Comparison of ENCODE assay signal across 1 cellular context in genomic region chr2:2791031-2791430, GRCh38.
TF ChIP-seq lines count a peak whose summit lies in the region.

No MANE protein-coding gene starts in this region.

TF ChIP-seq in H1, 55 proteins besides CTCF, POLR2A, EP300 and RAD21 (continued from another document):
- TF ChIP-seq JUND (IDR thresholded peaks at IDR 0.05; ENCODE audit: low read length) (no peak), CHD1 (IDR thresholded peaks at IDR 0.05; ENCODE audit: low read depth, low read length) (no peak), SUZ12 (IDR thresholded peaks at IDR 0.05; ENCODE audit: low read length) (no peak), SP2 (IDR thresholded peaks at IDR 0.05; ENCODE audit: low read length) (no peak), SIN3A (conservative IDR thresholded peaks at IDR 0.05 in 1 of 2, IDR thresholded peaks at IDR 0.05 in 1 of 2; ENCODE audit: low read depth in 1 of 2, low read length in 2 of 2) (no peak), ZNF274 (IDR thresholded peaks at IDR 0.05; ENCODE audit: borderline replicate concordance, extremely low read depth, low read length) (no peak), GABPA (IDR thresholded peaks at IDR 0.05; ENCODE audit: borderline replicate concordance, insufficient read depth, low read length) (no peak), HDAC6 (IDR thresholded peaks at IDR 0.05; ENCODE audit: low read depth, low read length) (no peak), BCL11A (IDR thresholded peaks at IDR 0.05; ENCODE audit: low read depth in 2 of 2, low read length in 2 of 2) (no peak), SIRT6 (IDR thresholded peaks at IDR 0.05; ENCODE audit: low read length) (no peak), ATF3 (IDR thresholded peaks at IDR 0.05; ENCODE audit: insufficient read depth, low read depth, low read length) (no peak), FOSL1 (IDR thresholded peaks at IDR 0.05; ENCODE audit: insufficient read depth, low read depth, low read length) (no peak), POU5F1 (IDR thresholded peaks at IDR 0.05; ENCODE audit: low read depth, low read length) (no peak), CBX8 (IDR thresholded peaks at IDR 0.05; ENCODE audit: borderline replicate concordance, low read depth, low read length) (no peak), BACH1 (IDR thresholded peaks at IDR 0.05; ENCODE audit: low read length) (no peak)
- TF ChIP-seq, protein P1, sequence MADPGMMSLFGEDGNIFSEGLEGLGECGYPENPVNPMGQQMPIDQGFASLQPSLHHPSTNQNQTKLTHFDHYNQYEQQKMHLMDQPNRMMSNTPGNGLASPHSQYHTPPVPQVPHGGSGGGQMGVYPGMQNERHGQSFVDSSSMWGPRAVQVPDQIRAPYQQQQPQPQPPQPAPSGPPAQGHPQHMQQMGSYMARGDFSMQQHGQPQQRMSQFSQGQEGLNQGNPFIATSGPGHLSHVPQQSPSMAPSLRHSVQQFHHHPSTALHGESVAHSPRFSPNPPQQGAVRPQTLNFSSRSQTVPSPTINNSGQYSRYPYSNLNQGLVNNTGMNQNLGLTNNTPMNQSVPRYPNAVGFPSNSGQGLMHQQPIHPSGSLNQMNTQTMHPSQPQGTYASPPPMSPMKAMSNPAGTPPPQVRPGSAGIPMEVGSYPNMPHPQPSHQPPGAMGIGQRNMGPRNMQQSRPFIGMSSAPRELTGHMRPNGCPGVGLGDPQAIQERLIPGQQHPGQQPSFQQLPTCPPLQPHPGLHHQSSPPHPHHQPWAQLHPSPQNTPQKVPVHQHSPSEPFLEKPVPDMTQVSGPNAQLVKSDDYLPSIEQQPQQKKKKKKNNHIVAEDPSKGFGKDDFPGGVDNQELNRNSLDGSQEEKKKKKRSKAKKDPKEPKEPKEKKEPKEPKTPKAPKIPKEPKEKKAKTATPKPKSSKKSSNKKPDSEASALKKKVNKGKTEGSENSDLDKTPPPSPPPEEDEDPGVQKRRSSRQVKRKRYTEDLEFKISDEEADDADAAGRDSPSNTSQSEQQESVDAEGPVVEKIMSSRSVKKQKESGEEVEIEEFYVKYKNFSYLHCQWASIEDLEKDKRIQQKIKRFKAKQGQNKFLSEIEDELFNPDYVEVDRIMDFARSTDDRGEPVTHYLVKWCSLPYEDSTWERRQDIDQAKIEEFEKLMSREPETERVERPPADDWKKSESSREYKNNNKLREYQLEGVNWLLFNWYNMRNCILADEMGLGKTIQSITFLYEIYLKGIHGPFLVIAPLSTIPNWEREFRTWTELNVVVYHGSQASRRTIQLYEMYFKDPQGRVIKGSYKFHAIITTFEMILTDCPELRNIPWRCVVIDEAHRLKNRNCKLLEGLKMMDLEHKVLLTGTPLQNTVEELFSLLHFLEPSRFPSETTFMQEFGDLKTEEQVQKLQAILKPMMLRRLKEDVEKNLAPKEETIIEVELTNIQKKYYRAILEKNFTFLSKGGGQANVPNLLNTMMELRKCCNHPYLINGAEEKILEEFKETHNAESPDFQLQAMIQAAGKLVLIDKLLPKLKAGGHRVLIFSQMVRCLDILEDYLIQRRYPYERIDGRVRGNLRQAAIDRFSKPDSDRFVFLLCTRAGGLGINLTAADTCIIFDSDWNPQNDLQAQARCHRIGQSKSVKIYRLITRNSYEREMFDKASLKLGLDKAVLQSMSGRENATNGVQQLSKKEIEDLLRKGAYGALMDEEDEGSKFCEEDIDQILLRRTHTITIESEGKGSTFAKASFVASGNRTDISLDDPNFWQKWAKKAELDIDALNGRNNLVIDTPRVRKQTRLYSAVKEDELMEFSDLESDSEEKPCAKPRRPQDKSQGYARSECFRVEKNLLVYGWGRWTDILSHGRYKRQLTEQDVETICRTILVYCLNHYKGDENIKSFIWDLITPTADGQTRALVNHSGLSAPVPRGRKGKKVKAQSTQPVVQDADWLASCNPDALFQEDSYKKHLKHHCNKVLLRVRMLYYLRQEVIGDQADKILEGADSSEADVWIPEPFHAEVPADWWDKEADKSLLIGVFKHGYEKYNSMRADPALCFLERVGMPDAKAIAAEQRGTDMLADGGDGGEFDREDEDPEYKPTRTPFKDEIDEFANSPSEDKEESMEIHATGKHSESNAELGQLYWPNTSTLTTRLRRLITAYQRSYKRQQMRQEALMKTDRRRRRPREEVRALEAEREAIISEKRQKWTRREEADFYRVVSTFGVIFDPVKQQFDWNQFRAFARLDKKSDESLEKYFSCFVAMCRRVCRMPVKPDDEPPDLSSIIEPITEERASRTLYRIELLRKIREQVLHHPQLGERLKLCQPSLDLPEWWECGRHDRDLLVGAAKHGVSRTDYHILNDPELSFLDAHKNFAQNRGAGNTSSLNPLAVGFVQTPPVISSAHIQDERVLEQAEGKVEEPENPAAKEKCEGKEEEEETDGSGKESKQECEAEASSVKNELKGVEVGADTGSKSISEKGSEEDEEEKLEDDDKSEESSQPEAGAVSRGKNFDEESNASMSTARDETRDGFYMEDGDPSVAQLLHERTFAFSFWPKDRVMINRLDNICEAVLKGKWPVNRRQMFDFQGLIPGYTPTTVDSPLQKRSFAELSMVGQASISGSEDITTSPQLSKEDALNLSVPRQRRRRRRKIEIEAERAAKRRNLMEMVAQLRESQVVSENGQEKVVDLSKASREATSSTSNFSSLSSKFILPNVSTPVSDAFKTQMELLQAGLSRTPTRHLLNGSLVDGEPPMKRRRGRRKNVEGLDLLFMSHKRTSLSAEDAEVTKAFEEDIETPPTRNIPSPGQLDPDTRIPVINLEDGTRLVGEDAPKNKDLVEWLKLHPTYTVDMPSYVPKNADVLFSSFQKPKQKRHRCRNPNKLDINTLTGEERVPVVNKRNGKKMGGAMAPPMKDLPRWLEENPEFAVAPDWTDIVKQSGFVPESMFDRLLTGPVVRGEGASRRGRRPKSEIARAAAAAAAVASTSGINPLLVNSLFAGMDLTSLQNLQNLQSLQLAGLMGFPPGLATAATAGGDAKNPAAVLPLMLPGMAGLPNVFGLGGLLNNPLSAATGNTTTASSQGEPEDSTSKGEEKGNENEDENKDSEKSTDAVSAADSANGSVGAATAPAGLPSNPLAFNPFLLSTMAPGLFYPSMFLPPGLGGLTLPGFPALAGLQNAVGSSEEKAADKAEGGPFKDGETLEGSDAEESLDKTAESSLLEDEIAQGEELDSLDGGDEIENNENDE (IDR thresholded peaks at IDR 0.05; ENCODE audit: insufficient replicate concordance, low read length), result no peak
